ENCODE assay signal across 10 cellular contexts in genomic region chr17:79340771-79341528, GRCh38.
A peak's percentile ranks its signal among the peaks of the same experiment; 100 is the strongest.
DNase-seq lines count a peak whose midpoint lies in the region; ATAC-seq and TF ChIP-seq lines count a peak whose summit lies in the region.
"Had no signal": no experiment of that assay in that cellular context is flagged by ENCODE, and none has a peak within 500 bp of the region (broad histone marks: within the 10 kb centered on the region; RNA-seq: fewer than 3 reads in every experiment).

No MANE protein-coding gene starts in this region.

- intact Hi-C loops in posterior vena cava (cut with DNase I), result no loop called here

- in situ Hi-C loops in GM13976 (cut with MboI; ENCODE audit: low sequenced_read_pairs, unreplicated experiment), result no loop called here

- ATAC-seq in GM21423 (IDR thresholded peaks at IDR 0.05; ENCODE audit: unreplicated experiment) (peak; percentile 75), HG03139 (IDR thresholded peaks at IDR 0.05; ENCODE audit: unreplicated experiment) (peak; percentile 66), GM19463 (IDR thresholded peaks at IDR 0.05; ENCODE audit: unreplicated experiment) (no peak)
- ATAC-seq: left colon had no signal

- TF ChIP-seq CTCF in GM13976 (IDR thresholded peaks at IDR 0.05; ENCODE audit: borderline replicate concordance, control extremely low read depth, extremely low read depth, insufficient read depth, missing control alignments), result no peak

- DNase-seq in GM13976 (ENCODE audit: low spot score), result peak; percentile 79
- DNase-seq in dedifferentiated amniotic fluid mesenchymal stem cell (ENCODE audit: extremely low spot score), result peak; percentile 16
- no peak for DNase-seq in posterior vena cava (ENCODE audit: low spot score)
- no peak for DNase-seq in NCI-H345 (lab: John Stamatoyannopoulos, UW)
- DNase-seq in islet precursor cell, result no peak
- DNase-seq: stomach had no signal

Comparison
In these comparisons a context has a peak if more than half of its experiments do, and no peak if none do; other contexts are left out.
1. DNase-seq: peak in GM13976 (single experiment) and dedifferentiated amniotic fluid mesenchymal stem cell (single experiment); none in posterior vena cava (single experiment), NCI-H345 (single experiment) and islet precursor cell (single experiment).